ENCODE assay signal across 13 cellular contexts in genomic region chr6:154410215-154410614, GRCh38. TPM values are rescaled to one million over a fixed set of nuclear protein-coding genes. Genes with fewer than 3 reads are reported as not detected.
A peak's percentile ranks its signal among the peaks of the same experiment; 100 is the strongest.
DNase-seq lines count a peak whose midpoint lies in the region; FAIRE-seq and TF ChIP-seq lines count a peak whose summit lies in the region.
"Had no signal": no experiment of that assay in that cellular context is flagged by ENCODE, and none has a peak within 500 bp of the region (broad histone marks: within the 10 kb centered on the region; RNA-seq: fewer than 3 reads in every experiment).

No MANE protein-coding gene starts in this region.

- DNase-seq in activated T-cell treated with anti-CD3 and anti-CD28 coated beads, Interleukin-2, amount 50 U/mL, for 24 hours = no peak
- no peak for DNase-seq in activated T-cell treated with anti-CD3 and anti-CD28 coated beads, Interleukin-2, amount 50 U/mL, for 48 hours
- DNase-seq in epithelial cell of prostate (ENCODE audit: low read depth, low spot score) (no peak), uterus (no peak), HT-29 (ENCODE audit: low spot score) (no peak), D721Med (ENCODE audit: insufficient read length, low spot score) (no peak)
- DNase-seq in activated CD4-positive, alpha-beta T cell treated with anti-CD3 and anti-CD28 coated beads, Interleukin-2, amount 10 ng/mL, durations not matched to agents 24 days and 14 days = no peak
- DNase-seq: activated effector memory CD4-positive, alpha-beta T cell treated with anti-CD3 and anti-CD28 coated beads, Interleukin-2, amount 50 U/mL, for 16 hours; effector memory CD8-positive, alpha-beta T cell; GF-D8; NCI-H526; stimulated activated CD4-positive, alpha-beta T cell treated with anti-CD3 and anti-CD28 coated beads, Interleukin-12 subunit alpha, Interleukin-12 subunit beta, amount 100 ng/mL, for 4 hours had no signal

- peaks cover 5 to 7% of the 10 kb centered on the region in 2 donors for H3K4me1 ChIP-seq in muscle layer of duodenum (ENCODE audit: control insufficient read depth in 1 of 2, insufficient read depth in 2 of 2, low read length in 2 of 2)
- no peaks in the 10 kb centered on the region for H3K4me1 ChIP-seq in uterus

- H3K27me3 ChIP-seq in muscle layer of duodenum (ENCODE audit: low read depth, low read length) = no peaks in the 10 kb centered on the region
- no peaks in the 10 kb centered on the region for H3K27me3 ChIP-seq in uterus

- H3K27ac Mint-ChIP-seq in activated T-cell treated with anti-CD3 and anti-CD28 coated beads, Interleukin-2, amount 50 U/mL, for 24 hours = peak overlapping the region; percentile 69
- H3K27ac Mint-ChIP-seq in activated CD4-positive, alpha-beta T cell treated with anti-CD3 and anti-CD28 coated beads, Interleukin-2, amount 10 ng/mL, durations not matched to agents 24 days and 14 days = no peak overlapping the region
- H3K27ac Mint-ChIP-seq: effector memory CD8-positive, alpha-beta T cell had no signal

- TF ChIP-seq POLR2A in uterus (IDR thresholded peaks at IDR 0.05) = no peak

- H3K36me3 Mint-ChIP-seq in activated T-cell treated with anti-CD3 and anti-CD28 coated beads, Interleukin-2, amount 50 U/mL, for 24 hours (ENCODE audit: low read depth) = no peaks in the 10 kb centered on the region
- no peaks in the 10 kb centered on the region for H3K36me3 Mint-ChIP-seq in activated CD4-positive, alpha-beta T cell treated with anti-CD3 and anti-CD28 coated beads, Interleukin-2, amount 10 ng/mL, durations not matched to agents 24 days and 14 days (ENCODE audit: low read depth)

- no peak for TF ChIP-seq CTCF in uterus (IDR thresholded peaks at IDR 0.05)
- TF ChIP-seq CTCF in D721Med (IDR thresholded peaks at IDR 0.05; ENCODE audit: insufficient read depth, missing control alignments) = no peak

- H3K4me3 Mint-ChIP-seq in activated T-cell treated with anti-CD3 and anti-CD28 coated beads, Interleukin-2, amount 50 U/mL, for 24 hours = no peak overlapping the region
- no peak overlapping the region for H3K4me3 Mint-ChIP-seq in activated CD4-positive, alpha-beta T cell treated with anti-CD3 and anti-CD28 coated beads, Interleukin-2, amount 10 ng/mL, durations not matched to agents 24 days and 14 days
- H3K4me3 Mint-ChIP-seq: effector memory CD8-positive, alpha-beta T cell had no signal

- intact Hi-C loops in uterus (cut with DNase I; ENCODE audit: low total_unique reads) = no loop called here
- intact Hi-C loops in activated CD4-positive, alpha-beta T cell treated with anti-CD3 and anti-CD28 coated beads, Interleukin-2, amount 10 ng/mL, durations not matched to agents 24 days and 14 days (cut with micrococcal nuclease) = loop anchor here (2.0 kb wide), 1 partner anchor 57 kb away; no protein-coding TSS in a partner anchor

- peaks cover 17% of the 10 kb centered on the region for H3K27me3 Mint-ChIP-seq in activated T-cell treated with anti-CD3 and anti-CD28 coated beads, Interleukin-2, amount 50 U/mL, for 24 hours
- peaks cover 4% of the 10 kb centered on the region for H3K27me3 Mint-ChIP-seq in activated CD4-positive, alpha-beta T cell treated with anti-CD3 and anti-CD28 coated beads, Interleukin-2, amount 10 ng/mL, durations not matched to agents 24 days and 14 days

- H3K27ac ChIP-seq in epithelial cell of prostate (peak overlapping the region; percentile 18), muscle layer of duodenum (ENCODE audit: low read length) (peak overlapping the region; percentile 95), uterus (peak overlapping the region; percentile 85 to 97)

- H3K9me3 ChIP-seq in muscle layer of duodenum (ENCODE audit: control insufficient read depth in 1 of 2, low read length in 2 of 2) (no peaks in the 10 kb centered on the region), uterus (no peaks in the 10 kb centered on the region)

- H3K4me1 Mint-ChIP-seq in activated T-cell treated with anti-CD3 and anti-CD28 coated beads, Interleukin-2, amount 50 U/mL, for 24 hours (ENCODE audit: low read depth) = peaks cover 12% of the 10 kb centered on the region
- H3K4me1 Mint-ChIP-seq in activated CD4-positive, alpha-beta T cell treated with anti-CD3 and anti-CD28 coated beads, Interleukin-2, amount 10 ng/mL, durations not matched to agents 24 days and 14 days = peaks cover 1% of the 10 kb centered on the region

- FAIRE-seq in D721Med (lab: Jason Lieb, UNC) = no peak

- no peaks in the 10 kb centered on the region for H3K9me3 Mint-ChIP-seq in activated T-cell treated with anti-CD3 and anti-CD28 coated beads, Interleukin-2, amount 50 U/mL, for 24 hours
- no peaks in the 10 kb centered on the region for H3K9me3 Mint-ChIP-seq in activated CD4-positive, alpha-beta T cell treated with anti-CD3 and anti-CD28 coated beads, Interleukin-2, amount 10 ng/mL, durations not matched to agents 24 days and 14 days
- H3K9me3 Mint-ChIP-seq: effector memory CD8-positive, alpha-beta T cell had no signal

- H3K4me3 ChIP-seq in muscle layer of duodenum (ENCODE audit: low read depth in 1 of 2, low read length in 2 of 2) (no peak overlapping the region), uterus (no peak overlapping the region)

- peaks cover 7 to 20% of the 10 kb centered on the region in 2 donors for H3K36me3 ChIP-seq in muscle layer of duodenum (ENCODE audit: control insufficient read depth in 1 of 2, insufficient read depth in 2 of 2, low read length in 2 of 2)
- no peaks in the 10 kb centered on the region for H3K36me3 ChIP-seq in uterus

RNA-seq across cellular contexts. Expression of gene IPCEF1, which starts 53.6 kb away (rescaled TPM):
- 1 to 10 TPM; 3.1 to 9.7 (median 3.4) TPM for total RNA-seq in uterus
- 0.44 TPM in 1 of 2 replicates, not detected in the other for total RNA-seq in HT-29 (2014; rRNA removed; shearing (Covaris generic))
- 0.97 and 1.5 TPM in 2 replicates for total RNA-seq in activated CD4-positive, alpha-beta T cell treated with anti-CD3 and anti-CD28 coated beads, Interleukin-2, amount 10 ng/mL, durations not matched to agents 24 days and 14 days

Comparison
In these comparisons a context has a peak if more than half of its experiments do, and no peak if none do; other contexts are left out.
1. H3K27ac ChIP-seq: peak in every context shown above with its lines; median percentile 95 in muscle layer of duodenum; 91 in uterus; 18 in epithelial cell of prostate.